In the genomic region with DNA sequence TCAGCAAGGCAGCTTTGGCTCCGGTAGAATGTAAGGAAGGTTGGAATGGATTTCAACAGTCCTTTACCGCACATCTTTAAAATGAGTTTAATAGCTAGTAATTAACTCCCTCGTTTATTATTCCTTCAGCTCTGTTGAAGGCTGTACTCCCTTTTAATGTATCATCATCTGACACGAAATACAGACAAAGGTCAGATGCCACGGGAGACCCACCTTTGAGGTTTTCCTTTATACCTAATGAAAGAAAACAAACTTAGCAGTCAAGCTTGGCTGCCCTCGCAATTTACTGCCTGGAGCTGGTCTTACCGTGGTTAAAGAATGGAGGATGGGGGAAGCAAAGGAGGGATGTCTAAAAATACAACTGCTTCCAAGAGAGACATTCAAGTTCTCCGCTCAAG, we compare ENCODE assay signal across 2 cellular contexts.
TF ChIP-seq lines count a peak whose summit lies in the region.

No MANE protein-coding gene starts in this region.

TF ChIP-seq in A549, 52 proteins besides CTCF, POLR2A, EP300 and RAD21:
- no peak for TF ChIP-seq HOXB5 (CRISPR knock-in tag; IDR thresholded peaks at IDR 0.05)
- TF ChIP-seq FOSB (CRISPR knock-in tag; IDR thresholded peaks at IDR 0.05) = no peak
- TF ChIP-seq KDM1A (IDR thresholded peaks at IDR 0.05; ENCODE audit: low read depth) = no peak
- no peak for TF ChIP-seq CHD2 (IDR thresholded peaks at IDR 0.05; ENCODE audit: low read length, partially characterized antibody)
- no peak for TF ChIP-seq RCOR1 (IDR thresholded peaks at IDR 0.05; ENCODE audit: low read depth, low read length)
- no peak for TF ChIP-seq SMC3 (IDR thresholded peaks at IDR 0.05)
- TF ChIP-seq CBX2 (IDR thresholded peaks at IDR 0.05; ENCODE audit: borderline replicate concordance, low read depth) = no peak
- no peak for TF ChIP-seq HOXB13 (CRISPR knock-in tag; IDR thresholded peaks at IDR 0.05; ENCODE audit: low read depth)
- no peak for TF ChIP-seq ESRRA (IDR thresholded peaks at IDR 0.05; ENCODE audit: borderline replicate concordance, low read length)
- no peak for TF ChIP-seq FOSL2 (IDR thresholded peaks at IDR 0.05)
- no peak for TF ChIP-seq FOSL2 (CRISPR knock-in tag; IDR thresholded peaks at IDR 0.05)
- TF ChIP-seq MAFK (IDR thresholded peaks at IDR 0.05; ENCODE audit: partially characterized antibody) = no peak
- TF ChIP-seq HES2 (IDR thresholded peaks at IDR 0.05) = no peak
- TF ChIP-seq NPAS2 (CRISPR knock-in tag; IDR thresholded peaks at IDR 0.05; ENCODE audit: borderline replicate concordance) = no peak
- TF ChIP-seq PHF8 (IDR thresholded peaks at IDR 0.05; ENCODE audit: borderline replicate concordance, low read depth) = no peak
- TF ChIP-seq HOXA7 (CRISPR knock-in tag; IDR thresholded peaks at IDR 0.05) = no peak
- no peak for TF ChIP-seq REST (IDR thresholded peaks at IDR 0.05)

TF ChIP-seq in H1, 55 proteins besides CTCF, POLR2A, EP300 and RAD21:
- no peak for TF ChIP-seq TAF7 (optimal IDR thresholded peaks at IDR 0.05; ENCODE audit: borderline replicate concordance, low read depth, low read length)
- no peak for TF ChIP-seq POLR2AphosphoS5 (IDR thresholded peaks at IDR 0.05; ENCODE audit: low read depth, low read length)
- no peak for TF ChIP-seq SP4 (IDR thresholded peaks at IDR 0.05; ENCODE audit: low read length)
